In genomic region chr17:278055-279028, GRCh38 we compare ENCODE assay signal across 14 cellular contexts.
"Had no signal": no experiment of that assay in that cellular context is flagged by ENCODE, and none has a peak within 500 bp of the region (broad histone marks: within the 10 kb centered on the region; RNA-seq: fewer than 3 reads in every experiment).

No MANE protein-coding gene starts in this region.

- H3K27me3 ChIP-seq: ascending aorta, breast epithelium, neutrophil had no signal

- H3K9me3 ChIP-seq: ascending aorta, breast epithelium, neutrophil had no signal

- H3K27me3 Mint-ChIP-seq: effector memory CD8-positive, alpha-beta T cell; stimulated activated naive CD8-positive, alpha-beta T cell treated with anti-CD3 and anti-CD28 coated beads, Interleukin-15, Interleukin-2, amounts not matched to agents 100 ng/mL and 50 ng/mL, for 24 hours had no signal

- DNase-seq: activated CD4-positive, alpha-beta T cell treated with anti-CD3 and anti-CD28 coated beads for 48 hours; activated CD8-positive, alpha-beta memory T cell treated with anti-CD3 and anti-CD28 coated beads, Interleukin-2, amount 50 U/mL, for 4 hours; activated CD8-positive, alpha-beta T cell treated with anti-CD3 and anti-CD28 coated beads, Interleukin-2, amount 10 ng/mL, durations not matched to agents 7 days and 5 days; activated T-cell treated with anti-CD3 and anti-CD28 coated beads, Interleukin-2, amount 50 U/mL, for 48 hours; effector memory CD8-positive, alpha-beta T cell; foreskin keratinocyte; T-helper 17 cell; WERI-Rb-1 had no signal

- H3K27ac ChIP-seq: ascending aorta, breast epithelium, foreskin keratinocyte, neutrophil, WERI-Rb-1 had no signal

- H3K27ac Mint-ChIP-seq: activated CD8-positive, alpha-beta T cell treated with anti-CD3 and anti-CD28 coated beads, Interleukin-2, amount 10 ng/mL, durations not matched to agents 7 days and 5 days; effector memory CD8-positive, alpha-beta T cell; stimulated activated naive CD8-positive, alpha-beta T cell treated with anti-CD3 and anti-CD28 coated beads, Interleukin-15, Interleukin-2, amounts not matched to agents 100 ng/mL and 50 ng/mL, for 24 hours; T-helper 17 cell had no signal

- H3K36me3 ChIP-seq: ascending aorta, breast epithelium, WERI-Rb-1 had no signal

- H3K9me3 Mint-ChIP-seq: effector memory CD8-positive, alpha-beta T cell; naive thymus-derived CD8-positive, alpha-beta T cell; stimulated activated naive CD8-positive, alpha-beta T cell treated with anti-CD3 and anti-CD28 coated beads, Interleukin-15, Interleukin-2, amounts not matched to agents 100 ng/mL and 50 ng/mL, for 24 hours had no signal

- ATAC-seq: activated CD8-positive, alpha-beta T cell treated with anti-CD3 and anti-CD28 coated beads, Interleukin-2, amount 10 ng/mL, durations not matched to agents 7 days and 5 days; effector memory CD8-positive, alpha-beta T cell; foreskin keratinocyte; naive thymus-derived CD8-positive, alpha-beta T cell; T-helper 17 cell had no signal

- H3K4me3 ChIP-seq: ascending aorta, breast epithelium, skin epidermis had no signal

- H3K4me1 Mint-ChIP-seq: naive thymus-derived CD8-positive, alpha-beta T cell had no signal

- H3K4me3 Mint-ChIP-seq: activated CD8-positive, alpha-beta T cell treated with anti-CD3 and anti-CD28 coated beads, Interleukin-2, amount 10 ng/mL, durations not matched to agents 7 days and 5 days; effector memory CD8-positive, alpha-beta T cell; naive thymus-derived CD8-positive, alpha-beta T cell; stimulated activated naive CD8-positive, alpha-beta T cell treated with anti-CD3 and anti-CD28 coated beads, Interleukin-15, Interleukin-2, amounts not matched to agents 100 ng/mL and 50 ng/mL, for 24 hours; T-helper 17 cell had no signal

- H3K4me1 ChIP-seq: ascending aorta, breast epithelium, foreskin keratinocyte had no signal
